2 cellular contexts compared by ENCODE assay signal in the genomic region with DNA sequence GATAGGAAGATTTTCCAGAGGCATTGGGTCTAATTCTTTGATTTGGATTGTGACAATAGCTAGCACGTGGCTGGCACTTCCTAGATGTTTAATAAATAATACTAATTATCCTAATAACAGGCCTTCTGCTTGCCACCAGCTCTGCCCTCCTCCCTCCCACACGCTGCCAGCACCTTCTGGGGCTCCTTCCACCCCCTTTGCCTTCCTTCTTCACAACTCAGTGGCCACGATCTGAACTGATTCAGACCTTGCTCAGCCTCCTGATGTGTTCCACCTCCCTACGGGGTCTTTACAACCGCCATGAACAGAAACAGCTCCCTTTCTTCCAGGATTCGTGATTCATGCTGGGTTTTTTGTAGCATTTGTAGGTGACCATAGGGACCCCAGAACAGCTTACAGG.
TF ChIP-seq lines count a peak whose summit lies in the region.

No MANE protein-coding gene starts in this region.

TF ChIP-seq in HepG2, 621 proteins besides CTCF, POLR2A, EP300 and RAD21:
- TF ChIP-seq HMG20A (CRISPR knock-in tag; IDR thresholded peaks at IDR 0.05; ENCODE audit: borderline replicate concordance) (no peak), HDAC1 (CRISPR knock-in tag; IDR thresholded peaks at IDR 0.05) (no peak), ZNF879 (CRISPR knock-in tag; IDR thresholded peaks at IDR 0.05) (no peak)

TF ChIP-seq in H1, 55 proteins besides CTCF, POLR2A, EP300 and RAD21:
- TF ChIP-seq SP4 (IDR thresholded peaks at IDR 0.05; ENCODE audit: low read length) (no peak), TEAD4 (IDR thresholded peaks at IDR 0.05; ENCODE audit: low read depth, low read length) (no peak), KDM4A (IDR thresholded peaks at IDR 0.05; ENCODE audit: low read depth, low read length, severe bottlenecking) (no peak), PHF8 (conservative IDR thresholded peaks at IDR 0.05; ENCODE audit: low read depth, low read length) (no peak)
TF ChIP-seq in H1: peak in this region for 0.
